10 cellular contexts compared by ENCODE assay signal in genomic region chr22:22955276-22955798, GRCh38.
"Had no signal": no experiment of that assay in that cellular context is flagged by ENCODE, and none has a peak within 500 bp of the region (broad histone marks: within the 10 kb centered on the region; RNA-seq: fewer than 3 reads in every experiment).

No MANE protein-coding gene starts in this region.

- H3K4me3 Mint-ChIP-seq: activated naive CD8-positive, alpha-beta T cell; brain; type B pancreatic cell had no signal

- H3K4me1 ChIP-seq: gastrocnemius medialis had no signal

- H3K9me3 ChIP-seq: gastrocnemius medialis, ovary, suprapubic skin had no signal

- H3K9me3 Mint-ChIP-seq: type B pancreatic cell had no signal

- H3K36me3 ChIP-seq: gastrocnemius medialis, ovary, suprapubic skin had no signal

- H3K36me3 Mint-ChIP-seq: activated naive CD8-positive, alpha-beta T cell; brain; type B pancreatic cell had no signal

- H3K27ac ChIP-seq: dorsolateral prefrontal cortex, gastrocnemius medialis, hepatocyte, ovary, suprapubic skin had no signal

- H3K27me3 ChIP-seq: ovary had no signal

- DNase-seq: activated gamma-delta T cell had no signal

- H3K79me2 ChIP-seq: hepatocyte had no signal

- H3K4me3 ChIP-seq: dorsolateral prefrontal cortex, gastrocnemius medialis, hepatocyte, ovary, suprapubic skin had no signal

- H2AFZ ChIP-seq: hepatocyte had no signal

- FAIRE-seq: TTC549 had no signal
